17 cellular contexts compared by ENCODE assay signal in genomic region chr1:244709491-244710368, GRCh38.
"Had no signal": no experiment of that assay in that cellular context is flagged by ENCODE, and none has a peak within 500 bp of the region (broad histone marks: within the 10 kb centered on the region; RNA-seq: fewer than 3 reads in every experiment).

No MANE protein-coding gene starts in this region.

- H3K27me3 Mint-ChIP-seq: activated B cell treated with CpG ODN at 0.5 μM for 24 hours; activated CD4-positive, alpha-beta memory T cell treated with anti-CD3 and anti-CD28 coated beads for 36 hours; stimulated activated naive CD8-positive, alpha-beta T cell treated with anti-CD3 and anti-CD28 coated beads, Interleukin-15, Interleukin-2, amounts not matched to agents 100 ng/mL and 50 ng/mL, for 24 hours; type B pancreatic cell had no signal

- H3K27ac Mint-ChIP-seq: activated B cell treated with CpG ODN at 0.5 μM for 24 hours; activated CD4-positive, alpha-beta memory T cell treated with anti-CD3 and anti-CD28 coated beads for 36 hours; activated CD8-positive, alpha-beta memory T cell treated with anti-CD3 and anti-CD28 coated beads, Interleukin-2, amount 10 ng/mL, durations not matched to agents 7 days and 5 days; activated T-helper 2 cell treated with anti-CD3 and anti-CD28 coated beads, Interferon-gamma antibody, Interleukin-2, Interleukin-4, amounts not matched to agents 10 μg/mL and 5 μg/mL and 100 μg/mL, durations not matched to agents 14 hours and 24 hours and 36 hours; stimulated activated naive CD8-positive, alpha-beta T cell treated with anti-CD3 and anti-CD28 coated beads, Interleukin-15, Interleukin-2, amounts not matched to agents 100 ng/mL and 50 ng/mL, for 24 hours; type B pancreatic cell had no signal

- H3K4me3 ChIP-seq: dorsolateral prefrontal cortex, psoas muscle had no signal

- H3K27ac ChIP-seq: dorsolateral prefrontal cortex, psoas muscle had no signal

- DNase-seq: activated B cell treated with CpG ODN at 0.5 μM for 24 hours; activated CD4-positive, alpha-beta memory T cell treated with anti-CD3 and anti-CD28 coated beads for 36 hours; activated CD4-positive, alpha-beta T cell treated with anti-CD3 and anti-CD28 coated beads for 4 hours; activated CD8-positive, alpha-beta memory T cell treated with anti-CD3 and anti-CD28 coated beads, Interleukin-2, amount 10 ng/mL, durations not matched to agents 7 days and 5 days; activated naive CD4-positive, alpha-beta T cell treated with anti-CD3 and anti-CD28 coated beads, Interleukin-2, amount 50 U/mL, for 16 hours; activated T-cell treated with anti-CD3 and anti-CD28 coated beads, Interleukin-2, amount 50 U/mL, for 1 hour; amniotic stem cell; dorsolateral prefrontal cortex; foreskin melanocyte; glutamatergic neuron; hypothalamus; islet precursor cell; psoas muscle; right cardiac atrium had no signal

- H3K9me3 Mint-ChIP-seq: activated B cell treated with CpG ODN at 0.5 μM for 24 hours; activated CD4-positive, alpha-beta memory T cell treated with anti-CD3 and anti-CD28 coated beads for 36 hours; activated T-helper 2 cell treated with anti-CD3 and anti-CD28 coated beads, Interferon-gamma antibody, Interleukin-2, Interleukin-4, amounts not matched to agents 10 μg/mL and 5 μg/mL and 100 μg/mL, durations not matched to agents 14 hours and 24 hours and 36 hours; stimulated activated naive CD8-positive, alpha-beta T cell treated with anti-CD3 and anti-CD28 coated beads, Interleukin-15, Interleukin-2, amounts not matched to agents 100 ng/mL and 50 ng/mL, for 24 hours; type B pancreatic cell had no signal

- H3K27me3 ChIP-seq: dorsolateral prefrontal cortex had no signal

- ATAC-seq: activated CD8-positive, alpha-beta memory T cell treated with anti-CD3 and anti-CD28 coated beads, Interleukin-2, amount 10 ng/mL, durations not matched to agents 7 days and 5 days had no signal

- H3K4me3 Mint-ChIP-seq: activated B cell treated with CpG ODN at 0.5 μM for 24 hours; activated CD4-positive, alpha-beta memory T cell treated with anti-CD3 and anti-CD28 coated beads for 36 hours; activated CD8-positive, alpha-beta memory T cell treated with anti-CD3 and anti-CD28 coated beads, Interleukin-2, amount 10 ng/mL, durations not matched to agents 7 days and 5 days; stimulated activated naive CD8-positive, alpha-beta T cell treated with anti-CD3 and anti-CD28 coated beads, Interleukin-15, Interleukin-2, amounts not matched to agents 100 ng/mL and 50 ng/mL, for 24 hours; type B pancreatic cell had no signal

- H3K9me3 ChIP-seq: psoas muscle had no signal

- H3K4me1 Mint-ChIP-seq: activated B cell treated with CpG ODN at 0.5 μM for 24 hours had no signal

- H3K4me1 ChIP-seq: psoas muscle had no signal
